Comparison of ENCODE assay signal across 26 cellular contexts in the genomic region with DNA sequence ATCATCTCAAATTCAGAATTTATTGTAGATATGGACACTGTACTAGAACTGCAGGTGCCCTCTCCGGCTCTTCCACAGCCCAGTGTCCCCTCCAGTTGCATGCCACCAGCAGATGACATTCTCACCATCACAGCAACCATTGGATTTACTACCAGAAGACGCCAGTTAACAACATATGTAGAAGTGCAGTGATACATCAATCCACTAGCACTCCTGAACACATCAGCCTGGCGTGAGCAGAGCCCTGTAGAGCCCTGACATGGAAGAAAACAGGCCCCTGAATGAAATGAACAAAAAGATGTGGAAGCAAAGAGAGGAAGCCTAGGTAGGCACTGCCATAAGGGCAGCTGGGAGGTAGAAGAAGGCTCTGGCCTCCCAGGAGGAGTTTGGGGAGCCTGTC.
"Had no signal": no experiment of that assay in that cellular context is flagged by ENCODE, and none has a peak within 500 bp of the region (broad histone marks: within the 10 kb centered on the region; RNA-seq: fewer than 3 reads in every experiment).

No MANE protein-coding gene starts in this region.

- H3K36me3 ChIP-seq: neutrophil, ovary, right lobe of liver, sigmoid colon, stomach, thoracic aorta, thyroid gland, tibial nerve, upper lobe of right lung, uterus had no signal

- H3K9me3 ChIP-seq: neutrophil, ovary, psoas muscle, right lobe of liver, sigmoid colon, stomach, thoracic aorta, thyroid gland, tibial nerve, upper lobe of right lung, uterus had no signal

- ATAC-seq: naive thymus-derived CD8-positive, alpha-beta T cell; natural killer cell treated with Interleukin-12 subunit alpha and Interleukin-12 subunit beta and Interleukin-15 and Interleukin-18, amount 100 ng/mL, for 72 hours; psoas muscle; right cardiac atrium; right lobe of liver; stimulated activated effector memory CD8-positive, alpha-beta T cell treated with anti-CD3 and anti-CD28 coated beads, Interleukin-12 subunit alpha, Interleukin-12 subunit beta, amount 100 ng/mL, for 72 hours; upper lobe of right lung had no signal

- H3K27ac ChIP-seq: neutrophil, ovary, parathyroid adenoma, psoas muscle, right lobe of liver, sigmoid colon, stomach, thoracic aorta, thyroid gland, tibial nerve, upper lobe of right lung, uterus had no signal

- FAIRE-seq: small intestine had no signal

- H2AFZ ChIP-seq: parathyroid adenoma had no signal

- H3K9ac ChIP-seq: parathyroid adenoma had no signal

- DNase-seq: naive thymus-derived CD8-positive, alpha-beta T cell; nephron progenitor cell; nucleus accumbens; ovary; posterior cingulate gyrus; psoas muscle; right cardiac atrium; right lobe of liver; sigmoid colon; small intestine; stimulated activated CD4-positive, alpha-beta T cell treated with anti-CD3 and anti-CD28 coated beads, Interleukin-15, amount 100 ng/mL, for 24 hours; stimulated activated CD4-positive, alpha-beta T cell treated with anti-CD3 and anti-CD28 coated beads, Interleukin-2, amount 100 ng/mL, for 24 hours; stimulated activated CD4-positive, alpha-beta T cell treated with anti-CD3 and anti-CD28 coated beads, Interleukin-2, amount 100 ng/mL, for 48 hours; stimulated activated CD4-positive, alpha-beta T cell treated with anti-CD3 and anti-CD28 coated beads, Interleukin-4, amount 100 ng/mL, for 24 hours; stimulated activated naive B cell treated with anti-CD40 and anti-IgM and Interleukin-4, amounts not matched to agents 10 μg/mL and 1 μg/mL and 100 μg/mL, for 72 hours; stimulated activated naive CD4-positive, alpha-beta T cell treated with Interleukin-2 at 50 U/mL for 16 hours; stomach; thyroid gland; upper lobe of right lung; uterus had no signal

- H3K4me3 ChIP-seq: ovary, psoas muscle, right lobe of liver, sigmoid colon, stomach, thoracic aorta, thyroid gland, tibial nerve, upper lobe of right lung, uterus had no signal

- H3K79me2 ChIP-seq: parathyroid adenoma had no signal

- H3K27me3 ChIP-seq: neutrophil, ovary, right lobe of liver, sigmoid colon, stomach, thyroid gland, tibial nerve, upper lobe of right lung, uterus had no signal

- H3K4me1 ChIP-seq: parathyroid adenoma, right lobe of liver, thyroid gland, upper lobe of right lung, uterus had no signal
